ENCODE assay signal across 10 cellular contexts in genomic region chr9:87640385-87640795, GRCh38.
DNase-seq lines count a peak whose midpoint lies in the region; ATAC-seq and TF ChIP-seq lines count a peak whose summit lies in the region.
"Had no signal": no experiment of that assay in that cellular context is flagged by ENCODE, and none has a peak within 500 bp of the region (broad histone marks: within the 10 kb centered on the region; RNA-seq: fewer than 3 reads in every experiment).

No MANE protein-coding gene starts in this region.

- no peaks in the 10 kb centered on the region for H3K36me3 ChIP-seq in fibroblast of lung (ENCODE audit: control insufficient read depth, insufficient read depth, low read length)

- H3K4me2 ChIP-seq in fibroblast of lung (ENCODE audit: extremely low read depth, insufficient read depth, low read length): no peak overlapping the region
- H3K4me2 ChIP-seq: BLaER1 treated with 17β-estradiol and CSF1 and Interleukin-3, amounts not matched to agents 10 nM and 100 nM had no signal

- DNase-seq in Caki2 (ENCODE audit: low read depth) (peak; percentile 63), NCI-H69 (lab: John Stamatoyannopoulos, UW) (peak; percentile 56), fibroblast of lung (ENCODE audit: low read depth in 2 of 2) (peak; percentile 78), non-pigmented ciliary epithelial cell (ENCODE audit: low read depth) (peak; percentile 18), SW480 (ENCODE audit: low spot score) (no peak), iPS-NIHi11 (ENCODE audit: low spot score) (no peak)
- DNase-seq: activated T-cell treated with anti-CD3 and anti-CD28 coated beads, Interleukin-2, amount 50 U/mL, for 4 hours had no signal

- ATAC-seq in GM21723 (IDR thresholded peaks at IDR 0.05; ENCODE audit: unreplicated experiment) (no peak), HG03280 (IDR thresholded peaks at IDR 0.05; ENCODE audit: unreplicated experiment) (no peak)
- ATAC-seq: activated T-cell treated with anti-CD3 and anti-CD28 coated beads, Interleukin-2, amount 50 U/mL, for 4 hours had no signal

- in situ Hi-C loops in Caki2 (cut with HindIII; ENCODE audit: low pct_unique_long_range_greater_than_20kb, low sequenced_read_pairs): no loop called here

- H3K27ac ChIP-seq in fibroblast of lung (ENCODE audit: insufficient read depth, low read length): no peak overlapping the region
- H3K27ac ChIP-seq: BLaER1 treated with 17β-estradiol and CSF1 and Interleukin-3, amounts not matched to agents 10 nM and 100 nM had no signal

- no peaks in the 10 kb centered on the region for H3K9me3 ChIP-seq in fibroblast of lung (ENCODE audit: control insufficient read depth, insufficient read depth, low read depth, low read length)
- H3K9me3 ChIP-seq: BLaER1 treated with 17β-estradiol and CSF1 and Interleukin-3, amounts not matched to agents 10 nM and 100 nM had no signal

- no peaks in the 10 kb centered on the region for H4K20me1 ChIP-seq in fibroblast of lung (ENCODE audit: control insufficient read depth, extremely low read depth, insufficient read depth, low read length)

- no peaks in the 10 kb centered on the region for H3K4me1 ChIP-seq in fibroblast of lung (ENCODE audit: control insufficient read depth, extremely low read depth, insufficient read depth, low read length)

- H3K27me3 ChIP-seq in fibroblast of lung (ENCODE audit: control insufficient read depth, insufficient read depth, low read length): no peaks in the 10 kb centered on the region
- H3K27me3 ChIP-seq: BLaER1 treated with 17β-estradiol and CSF1 and Interleukin-3, amounts not matched to agents 10 nM and 100 nM had no signal

- H3K9ac ChIP-seq in fibroblast of lung (ENCODE audit: insufficient read depth, low read length): no peak overlapping the region
- H3K9ac ChIP-seq: BLaER1 treated with 17β-estradiol and CSF1 and Interleukin-3, amounts not matched to agents 10 nM and 100 nM had no signal

- H3K79me2 ChIP-seq in fibroblast of lung (ENCODE audit: control insufficient read depth, insufficient read depth, low read length): no peaks in the 10 kb centered on the region

- no peak overlapping the region for H3K4me3 ChIP-seq in fibroblast of lung (replicated peaks in 1 of 4; ENCODE audit: control extremely low read depth in 1 of 4, insufficient read depth in 1 of 4, low read depth in 3 of 4, low read length in 4 of 4)
- H3K4me3 ChIP-seq: BLaER1 treated with 17β-estradiol and CSF1 and Interleukin-3, amounts not matched to agents 10 nM and 100 nM had no signal

- H2AFZ ChIP-seq in fibroblast of lung (ENCODE audit: low read length): no peak overlapping the region

- TF ChIP-seq CTCF in fibroblast of lung (conservative IDR thresholded peaks at IDR 0.05 in 1 of 2, IDR thresholded peaks at IDR 0.05 in 1 of 2; ENCODE audit: low read depth in 1 of 2, low read length in 2 of 2): no peak

Comparison
In these comparisons a context has a peak if more than half of its experiments do, and no peak if none do; other contexts are left out.
1. DNase-seq: peak in Caki2 (single experiment), NCI-H69 (single experiment), fibroblast of lung (2 of 2) and non-pigmented ciliary epithelial cell (single experiment); none in SW480 (single experiment) and iPS-NIHi11 (single experiment).